In the genomic region with DNA sequence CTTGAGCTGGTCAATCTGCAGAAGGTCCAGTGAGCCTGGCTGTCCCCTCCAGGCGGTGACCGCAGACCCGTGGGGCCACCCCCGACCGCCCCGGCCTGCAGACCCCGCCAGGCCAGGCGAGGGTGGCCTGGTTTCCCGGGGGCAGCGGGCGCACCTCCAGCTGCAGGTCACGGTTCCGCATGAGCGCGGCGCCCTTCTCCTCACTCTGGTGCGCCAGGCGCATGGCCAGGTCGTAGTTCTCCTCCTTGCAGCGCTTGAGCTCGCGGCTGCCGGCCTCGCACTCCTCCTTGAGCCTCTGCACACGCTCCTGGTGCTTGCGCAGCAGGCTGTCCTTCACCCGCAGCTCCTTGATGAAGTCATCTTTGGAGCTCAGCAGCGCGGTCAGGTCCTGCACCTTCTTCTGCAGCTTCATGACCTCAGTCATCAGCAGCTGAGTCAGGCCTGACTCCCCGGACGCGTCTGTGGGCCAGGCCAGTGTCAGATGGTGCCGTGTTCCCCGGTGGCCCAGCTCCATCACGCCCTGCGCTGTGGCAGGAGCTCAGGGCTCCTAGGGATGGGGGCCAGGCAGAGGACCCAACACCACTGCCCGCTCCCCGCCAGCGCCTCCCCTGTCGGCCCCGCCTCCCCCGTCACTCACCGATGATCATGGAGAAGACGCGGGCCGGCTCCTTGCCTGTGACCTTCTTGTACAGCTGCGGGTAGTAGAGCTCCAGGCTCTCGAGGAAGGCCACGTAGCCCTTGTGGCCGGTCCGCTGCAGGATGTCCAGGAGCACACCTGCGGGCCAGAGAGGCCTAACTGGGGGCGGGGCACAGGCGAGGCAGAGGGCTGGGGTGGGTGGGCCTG, we compare ENCODE assay signal across 16 cellular contexts. TPM values are rescaled to one million over a fixed set of nuclear protein-coding genes. Genes with fewer than 3 reads are reported as not detected.
DNase-seq lines count a peak whose midpoint lies in the region; ATAC-seq and TF ChIP-seq lines count a peak whose summit lies in the region.
"Had no signal": no experiment of that assay in that cellular context is flagged by ENCODE, and none has a peak within 500 bp of the region (broad histone marks: within the 10 kb centered on the region; RNA-seq: fewer than 3 reads in every experiment).

No MANE protein-coding gene starts in this region.

- DNase-seq in EL, result peak; percentile 65
- DNase-seq in RKO (ENCODE audit: low spot score), result peak; percentile 92
- DNase-seq in fibroblast of lung (ENCODE audit: low read depth in 2 of 2), result peak; percentile 36 to 78
- DNase-seq in foreskin keratinocyte, result no peak
- DNase-seq: AML-193; Caco-2; CD4-positive, CD25-positive, alpha-beta regulatory T cell; HCEC 1CT; KBM-7; NCI-H1092; NCI-H510A treated with DMSO at 0.1 percent for 48 hours; NCI-H82 had no signal

- H3K4me1 ChIP-seq in fibroblast of lung (ENCODE audit: control insufficient read depth, extremely low read depth, insufficient read depth, low read length) (peaks cover 18% of the 10 kb centered on the region), parathyroid adenoma (peaks cover 7% of the 10 kb centered on the region), foreskin keratinocyte (no peaks in the 10 kb centered on the region)

- H2AFZ ChIP-seq in fibroblast of lung (ENCODE audit: low read length), result no peak overlapping the region
- H2AFZ ChIP-seq in parathyroid adenoma, result peak overlapping the region; percentile 77

- H3K9ac ChIP-seq in fibroblast of lung (ENCODE audit: insufficient read depth, low read length), result no peak overlapping the region
- no peak overlapping the region for H3K9ac ChIP-seq in parathyroid adenoma

- H3K9me3 ChIP-seq in fibroblast of lung (ENCODE audit: control insufficient read depth, insufficient read depth, low read depth, low read length), result no peaks in the 10 kb centered on the region
- H3K9me3 ChIP-seq in parathyroid adenoma (ENCODE audit: control insufficient read depth, low read length), result no peaks in the 10 kb centered on the region
- H3K9me3 ChIP-seq: Caco-2 had no signal

- no peaks in the 10 kb centered on the region for H3K79me2 ChIP-seq in fibroblast of lung (ENCODE audit: control insufficient read depth, insufficient read depth, low read length)
- H3K79me2 ChIP-seq in parathyroid adenoma, result no peaks in the 10 kb centered on the region

- no peaks in the 10 kb centered on the region for H3K27me3 ChIP-seq in fibroblast of lung (ENCODE audit: control insufficient read depth, insufficient read depth, low read length)
- H3K27me3 ChIP-seq in parathyroid adenoma (ENCODE audit: control insufficient read depth, insufficient read depth, low read length), result no peaks in the 10 kb centered on the region
- H3K27me3 ChIP-seq in foreskin keratinocyte, result no peaks in the 10 kb centered on the region

- no peak overlapping the region for H3K4me3 ChIP-seq in fibroblast of lung (replicated peaks in 1 of 4; ENCODE audit: control extremely low read depth in 1 of 4, insufficient read depth in 1 of 4, low read depth in 3 of 4, low read length in 4 of 4)
- no peak overlapping the region for H3K4me3 ChIP-seq in parathyroid adenoma (ENCODE audit: low read depth, low read length)

- H3K36me3 ChIP-seq in fibroblast of lung (ENCODE audit: control insufficient read depth, insufficient read depth, low read length) (peaks cover 2% of the 10 kb centered on the region), parathyroid adenoma (ENCODE audit: control insufficient read depth, insufficient read depth, low read length) (no peaks in the 10 kb centered on the region)

- no peaks in the 10 kb centered on the region for H4K20me1 ChIP-seq in fibroblast of lung (ENCODE audit: control insufficient read depth, extremely low read depth, insufficient read depth, low read length)

- H3K27ac ChIP-seq in fibroblast of lung (ENCODE audit: insufficient read depth, low read length), result no peak overlapping the region
- H3K27ac ChIP-seq in parathyroid adenoma, result peak overlapping the region; percentile 75
- H3K27ac ChIP-seq in foreskin keratinocyte, result no peak overlapping the region

- ATAC-seq in HG03196 (IDR thresholded peaks at IDR 0.05; ENCODE audit: unreplicated experiment) (no peak), foreskin keratinocyte (no peak), HG03045 (IDR thresholded peaks at IDR 0.05; ENCODE audit: unreplicated experiment) (no peak)

- H3K4me2 ChIP-seq in fibroblast of lung (ENCODE audit: extremely low read depth, insufficient read depth, low read length) (no peak overlapping the region), parathyroid adenoma (ENCODE audit: low read length) (no peak overlapping the region)

- TF ChIP-seq CTCF in fibroblast of lung (conservative IDR thresholded peaks at IDR 0.05 in 1 of 2, IDR thresholded peaks at IDR 0.05 in 1 of 2; ENCODE audit: low read depth in 1 of 2, low read length in 2 of 2) (no peak), parathyroid adenoma (IDR thresholded peaks at IDR 0.05) (no peak), foreskin keratinocyte (conservative IDR thresholded peaks at IDR 0.05) (no peak)

RNA-seq across cellular contexts. Expression of a gene that starts 2.6 kb away (rescaled TPM):
- total RNA-seq in fibroblast of lung, result 1.0 and 3.3 TPM in 2 replicates
- polyA plus RNA-seq in fibroblast of lung, result 0.16 and 0.69 TPM in 2 replicates
- 0.75 and 1.6 TPM in 2 replicates for polyA plus RNA-seq in fibroblast of lung (2012)
- 0.11 and 1.1 TPM in 2 replicates for polyA minus RNA-seq in fibroblast of lung (ENCODE audit: low replicate concordance)
- total RNA-seq in foreskin keratinocyte, result 0.24 and 0.35 TPM in 2 replicates
- 0.17 and 0.32 TPM in 2 replicates for polyA plus RNA-seq in foreskin keratinocyte
- total RNA-seq: SK-MEL-5 had no signal

RNA-seq across cellular contexts. Expression of a gene that starts 7.4 kb away (rescaled TPM):
- total RNA-seq in fibroblast of lung (14.2 and 14.6 TPM in 2 replicates), foreskin keratinocyte (17.9 and 25.2 TPM in 2 replicates)
- polyA plus RNA-seq in fibroblast of lung (5.8 and 7.4 TPM in 2 replicates), foreskin keratinocyte (30.9 and 48.7 TPM in 2 replicates)
- 19.1 and 21.3 TPM in 2 replicates for polyA plus RNA-seq in fibroblast of lung (2012)
- 0.47 and 4.8 TPM in 2 replicates for polyA minus RNA-seq in fibroblast of lung (ENCODE audit: low replicate concordance)

RNA-seq across cellular contexts. Expression of a gene that starts 29.1 kb away (rescaled TPM):
- 3.8 and 4.9 TPM in 2 replicates for total RNA-seq in fibroblast of lung
- 1.8 and 2.4 TPM in 2 replicates for polyA plus RNA-seq in fibroblast of lung
- polyA plus RNA-seq in fibroblast of lung (2012), result 4.3 and 4.9 TPM in 2 replicates
- polyA minus RNA-seq in fibroblast of lung (ENCODE audit: low replicate concordance), result 2.6 and 3.1 TPM in 2 replicates
- 8.5 and 9.6 TPM in 2 replicates for total RNA-seq in foreskin keratinocyte
- polyA plus RNA-seq in foreskin keratinocyte, result 5.8 and 6.5 TPM in 2 replicates

RNA-seq across cellular contexts. Expression of a gene that starts 39.5 kb away (rescaled TPM):
- 31.9 and 32.4 TPM in 2 replicates for total RNA-seq in fibroblast of lung
- polyA plus RNA-seq in fibroblast of lung, result 24.5 and 30.7 TPM in 2 replicates
- 28.1 and 32.2 TPM in 2 replicates for polyA plus RNA-seq in fibroblast of lung (2012)
- 18.0 and 20.3 TPM in 2 replicates for polyA minus RNA-seq in fibroblast of lung (ENCODE audit: low replicate concordance)
- 45.3 and 57.1 TPM in 2 replicates for total RNA-seq in foreskin keratinocyte
- polyA plus RNA-seq in foreskin keratinocyte, result 42.3 and 54.1 TPM in 2 replicates

RNA-seq across cellular contexts. Expression of a gene that starts 39.5 kb away (rescaled TPM):
- total RNA-seq in fibroblast of lung (26.4 and 31.3 TPM in 2 replicates), foreskin keratinocyte (52.0 and 56.7 TPM in 2 replicates)
- polyA plus RNA-seq in fibroblast of lung (70.2 and 90.2 TPM in 2 replicates), foreskin keratinocyte (58.2 and 60.8 TPM in 2 replicates)
- 70.8 and 84.1 TPM in 2 replicates for polyA plus RNA-seq in fibroblast of lung (2012)
- polyA minus RNA-seq in fibroblast of lung (ENCODE audit: low replicate concordance), result 30.9 and 49.8 TPM in 2 replicates

Comparison
In these comparisons a context has a peak if more than half of its experiments do, and no peak if none do; other contexts are left out.
1. DNase-seq: peak in EL (single experiment), RKO (single experiment) and fibroblast of lung (2 of 2); none in foreskin keratinocyte (0 of 2).